In the genomic region with DNA sequence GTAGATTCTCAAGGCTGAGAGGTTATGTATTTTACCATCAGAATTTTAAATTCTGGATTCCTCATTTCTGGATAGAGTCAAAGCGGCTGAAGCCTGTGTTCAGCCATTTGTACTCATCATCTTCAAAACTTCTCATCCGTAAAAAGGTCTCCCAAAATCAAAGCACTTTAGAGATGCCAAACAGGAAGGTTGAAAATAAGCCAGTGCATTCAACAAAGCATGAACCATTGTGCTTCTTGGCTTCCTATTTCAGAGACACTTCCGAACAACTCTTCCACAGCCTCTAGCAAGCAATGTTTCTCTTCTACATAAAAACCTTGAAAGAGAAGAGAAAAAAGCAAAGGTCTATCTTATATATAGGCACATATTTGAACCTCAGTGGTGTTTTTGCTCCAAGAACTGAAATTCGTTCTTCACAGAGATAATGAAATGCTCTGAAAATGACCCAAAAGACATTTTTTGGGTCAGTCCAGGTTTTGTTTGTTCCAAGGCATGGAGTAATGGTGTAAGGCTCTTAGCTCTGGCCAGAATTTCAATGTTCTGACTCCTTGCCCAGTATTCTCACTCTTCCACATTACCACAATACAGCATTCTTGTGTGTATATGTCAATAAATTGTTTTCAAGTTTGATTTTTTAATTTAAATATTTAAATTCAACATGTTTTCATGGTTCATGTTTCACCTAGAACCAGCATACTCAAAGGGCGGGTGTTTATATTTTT, we compare ENCODE assay signal across 21 cellular contexts.
DNase-seq lines count a peak whose midpoint lies in the region; ATAC-seq lines count a peak whose summit lies in the region.
"Had no signal": no experiment of that assay in that cellular context is flagged by ENCODE, and none has a peak within 500 bp of the region (broad histone marks: within the 10 kb centered on the region; RNA-seq: fewer than 3 reads in every experiment).

No MANE protein-coding gene starts in this region.

- H3K9me3 ChIP-seq in aorta (ENCODE audit: control insufficient read depth, low read length): peaks cover 2% of the 10 kb centered on the region
- H3K9me3 ChIP-seq: Peyer's patch, SJSA1 had no signal

- peak; percentile 61 for DNase-seq in G401 (ENCODE audit: low spot score)
- peak; percentile 57 for DNase-seq in astrocyte of the hippocampus (ENCODE audit: low read depth, low spot score)
- peak; percentile 46 for DNase-seq in fibroblast of peridontal ligament (ENCODE audit: extremely low read depth)
- DNase-seq in aorta: no peak
- no peak for DNase-seq in activated T-cell treated with anti-CD3 and anti-CD28 coated beads for 4 hours
- no peak for DNase-seq in stimulated activated CD4-positive, alpha-beta T cell treated with anti-CD3 and anti-CD28 coated beads, Interleukin-4, amount 100 ng/mL, for 4 hours
- DNase-seq: CD4-positive, alpha-beta T cell; COR-L47; DND-41; Kasumi-1; NCI-H1417; NCI-H1694 treated with DMSO at 0.1 percent for 48 hours; NCI-H2081 treated with DMSO at 0.1 percent for 48 hours; NCI-H2171 treated with DMSO at 0.1 percent for 48 hours; NCI-H524 treated with DMSO at 0.1 percent for 48 hours; Peyer's patch had no signal

- H3K27me3 ChIP-seq in aorta (ENCODE audit: control insufficient read depth in 1 of 2, insufficient read depth in 2 of 2, low read length in 1 of 2): no peaks in the 10 kb centered on the region
- H3K27me3 ChIP-seq: BLaER1, Peyer's patch, SJSA1 had no signal

- H3K4me1 ChIP-seq in aorta (ENCODE audit: control insufficient read depth in 1 of 2, insufficient read depth in 2 of 2, low read length in 2 of 2): no peaks in the 10 kb centered on the region
- H3K4me1 ChIP-seq: A549, Peyer's patch, SJSA1 had no signal

- H3K36me3 ChIP-seq in aorta (ENCODE audit: control insufficient read depth in 1 of 2, insufficient read depth in 2 of 2, low read length in 1 of 2): peaks cover 0 to 1% of the 10 kb centered on the region in 2 donors
- H3K36me3 ChIP-seq: BLaER1, Peyer's patch, SJSA1 had no signal

- in situ Hi-C loops in G401 (cut with HindIII; ENCODE audit: low sequenced_read_pairs): no loop called here

- WGBS in aorta, 2 donors: 51 to 56% methylated on average over 5 of the region's 5 CpGs

- H3K4me3 ChIP-seq in aorta (ENCODE audit: low read length in 2 of 2): no peak overlapping the region
- H3K4me3 ChIP-seq: A549, BLaER1, Peyer's patch, SJSA1 had no signal

- ATAC-seq in aorta (ENCODE audit: low FRiP score) (peak; percentile 40), HG03432 (IDR thresholded peaks at IDR 0.05; ENCODE audit: unreplicated experiment) (no peak)
- ATAC-seq: A549, HCT116 had no signal

- intact Hi-C loops in aorta (cut with DNase I): no loop called here

- no peak overlapping the region for H3K27ac ChIP-seq in aorta (ENCODE audit: low read depth in 1 of 2, low read length in 2 of 2)
- H3K27ac ChIP-seq: A549, BLaER1, Peyer's patch, SJSA1 had no signal

Comparison
In these comparisons a context has a peak if more than half of its experiments do, and no peak if none do; other contexts are left out.
1. DNase-seq: peak in G401 (single experiment), astrocyte of the hippocampus (single experiment) and fibroblast of peridontal ligament (single experiment); none in aorta (0 of 2), activated T-cell treated with anti-CD3 and anti-CD28 coated beads for 4 hours (single experiment) and stimulated activated CD4-positive, alpha-beta T cell treated with anti-CD3 and anti-CD28 coated beads, Interleukin-4, amount 100 ng/mL, for 4 hours (0 of 2).